In the genomic region with DNA sequence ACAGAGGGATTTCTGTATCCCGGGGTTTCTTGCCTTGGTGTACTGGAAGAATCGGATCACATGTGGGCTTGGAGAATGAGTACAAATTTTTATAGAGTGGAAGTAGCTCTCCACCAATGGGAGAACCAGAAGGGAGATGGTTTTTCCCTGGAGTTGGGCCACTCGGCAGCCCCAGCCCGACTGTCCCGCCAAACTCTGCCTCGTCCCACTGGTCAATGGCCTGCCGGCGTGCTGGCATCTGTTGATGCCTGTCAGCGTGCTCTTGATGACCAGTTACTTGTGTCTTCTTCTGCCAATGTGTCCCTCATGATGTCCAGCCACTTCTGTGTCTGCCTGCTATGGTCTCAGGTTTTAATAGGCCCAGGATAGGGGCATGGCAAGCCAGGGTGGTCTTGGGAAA, we compare ENCODE assay signal across 9 cellular contexts.
"Had no signal": no experiment of that assay in that cellular context is flagged by ENCODE, and none has a peak within 500 bp of the region (broad histone marks: within the 10 kb centered on the region; RNA-seq: fewer than 3 reads in every experiment).

No MANE protein-coding gene starts in this region.

- ATAC-seq: HepG2, K562 had no signal

- H3K9ac ChIP-seq: KMS-11 had no signal

- FAIRE-seq: HepG2, HTR-8/SVneo, K562 had no signal

- H3K4me3 ChIP-seq: K562 had no signal

- H3K4me2 ChIP-seq: KMS-11 had no signal

- H3K9me3 Mint-ChIP-seq: IgD-negative memory B cell had no signal

- H3K27me3 Mint-ChIP-seq: IgD-negative memory B cell had no signal

- H3K27ac ChIP-seq: HL-60, KMS-11 had no signal

- DNase-seq: IMR-90, KBM-7, KG1 had no signal
